ENCODE assay signal across 18 cellular contexts in the genomic region with DNA sequence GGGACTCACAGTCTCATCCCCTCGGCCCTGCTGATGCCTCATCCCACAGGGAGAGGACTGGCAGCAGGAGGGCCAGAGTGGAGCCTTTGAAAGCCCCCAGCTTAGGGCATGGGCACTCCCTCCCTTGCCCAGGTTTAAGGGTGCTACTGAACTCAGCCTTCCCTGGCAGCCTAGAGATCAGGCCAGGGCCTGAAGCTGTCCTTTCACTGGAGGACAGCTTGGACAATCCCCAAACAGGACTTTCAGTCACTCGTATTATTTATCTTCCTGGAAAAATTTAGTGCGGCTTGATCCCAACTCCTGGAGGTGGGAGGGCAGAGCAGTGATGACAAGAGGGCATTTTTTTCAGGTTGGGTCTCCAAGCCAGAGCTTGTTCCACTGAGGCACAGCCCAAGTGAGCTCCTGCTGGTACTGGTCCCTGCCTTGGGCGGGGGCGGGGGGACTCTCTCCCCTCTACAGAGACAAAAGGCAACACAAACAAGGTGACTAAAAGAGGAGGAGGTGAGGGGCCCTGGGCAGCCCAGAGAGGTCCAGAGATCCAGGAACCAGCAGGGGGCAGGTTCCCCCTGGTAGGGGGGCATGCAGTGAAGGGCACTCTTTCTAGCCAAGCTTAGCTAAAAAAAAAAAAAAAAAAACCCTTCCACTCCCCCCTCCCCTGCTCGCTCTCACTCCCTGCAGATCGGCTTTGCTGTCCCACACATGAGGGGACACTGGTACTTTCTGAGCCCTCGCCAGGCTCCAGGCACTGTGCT. TPM values are rescaled to one million over a fixed set of nuclear protein-coding genes. Genes with fewer than 3 reads are reported as not detected.
DNase-seq lines count a peak whose midpoint lies in the region; ATAC-seq and TF ChIP-seq lines count a peak whose summit lies in the region.
"Had no signal": no experiment of that assay in that cellular context is flagged by ENCODE, and none has a peak within 500 bp of the region (broad histone marks: within the 10 kb centered on the region; RNA-seq: fewer than 3 reads in every experiment).

No MANE protein-coding gene starts in this region.

- H3K4me1 ChIP-seq in OCI-LY1 (ENCODE audit: insufficient read depth, low read length, severe bottlenecking) (peaks cover 10% of the 10 kb centered on the region), endodermal cell (ENCODE audit: control insufficient read depth, insufficient read depth, low read length) (peaks cover 6% of the 10 kb centered on the region)

- H3K36me3 ChIP-seq in OCI-LY1 (ENCODE audit: insufficient read depth, low read length): no peaks in the 10 kb centered on the region
- H3K36me3 ChIP-seq in endodermal cell (ENCODE audit: control insufficient read depth, insufficient read depth, low read length): no peaks in the 10 kb centered on the region

- no peaks in the 10 kb centered on the region for H4K20me1 ChIP-seq in OCI-LY1 (ENCODE audit: insufficient read depth, low read length)

- H3K9me3 ChIP-seq in OCI-LY1 (ENCODE audit: low read length) (no peaks in the 10 kb centered on the region), endodermal cell (ENCODE audit: control insufficient read depth, low read length) (no peaks in the 10 kb centered on the region)
- H3K9me3 ChIP-seq: SK-N-SH had no signal

- H3F3A ChIP-seq in OCI-LY1 (ENCODE audit: insufficient read depth, low read length): no peaks in the 10 kb centered on the region

- H3K79me2 ChIP-seq in OCI-LY1 (ENCODE audit: insufficient read depth, low read length): no peaks in the 10 kb centered on the region

- H3K27ac Mint-ChIP-seq in endodermal cell (no peak overlapping the region), progenitor cell of endocrine pancreas (no peak overlapping the region)
- H3K27ac Mint-ChIP-seq in stimulated activated memory B cell treated with anti-CD40 and anti-IgM and Interleukin-4, amounts not matched to agents 10 μg/mL and 1 μg/mL and 100 μg/mL, for 72 hours: no peak overlapping the region

- no peak overlapping the region for H3K4me2 ChIP-seq in OCI-LY1 (ENCODE audit: low read length)
- H3K4me2 ChIP-seq: SK-N-SH had no signal

- ATAC-seq in stimulated activated memory B cell treated with anti-CD40 and anti-IgM and Interleukin-4, amounts not matched to agents 10 μg/mL and 1 μg/mL and 100 μg/mL, for 72 hours: no peak
- no peak for ATAC-seq in HG03025 (IDR thresholded peaks at IDR 0.05; ENCODE audit: low FRiP score, unreplicated experiment)

- H3K9ac ChIP-seq in OCI-LY1 (ENCODE audit: low read length): no peak overlapping the region
- no peak overlapping the region for H3K9ac ChIP-seq in endodermal cell (ENCODE audit: extremely low read depth, low read length, poor library complexity, severe bottlenecking)
- H3K9ac ChIP-seq: SK-N-SH had no signal

- H3K4me3 Mint-ChIP-seq in endodermal cell (no peak overlapping the region), progenitor cell of endocrine pancreas (ENCODE audit: low read depth) (no peak overlapping the region)
- H3K4me3 Mint-ChIP-seq in stimulated activated memory B cell treated with anti-CD40 and anti-IgM and Interleukin-4, amounts not matched to agents 10 μg/mL and 1 μg/mL and 100 μg/mL, for 72 hours: no peak overlapping the region

- H3K27me3 Mint-ChIP-seq in endodermal cell (ENCODE audit: insufficient read depth) (peaks cover 42% of the 10 kb centered on the region), progenitor cell of endocrine pancreas (peaks cover 71% of the 10 kb centered on the region)
- H3K27me3 Mint-ChIP-seq in stimulated activated memory B cell treated with anti-CD40 and anti-IgM and Interleukin-4, amounts not matched to agents 10 μg/mL and 1 μg/mL and 100 μg/mL, for 72 hours: peaks cover 21% of the 10 kb centered on the region

- no peak overlapping the region for H3K4me3 ChIP-seq in OCI-LY1 (ENCODE audit: low read depth, low read length, poor library complexity, severe bottlenecking)
- H3K4me3 ChIP-seq in endodermal cell (ENCODE audit: low read length): no peak overlapping the region

- TF ChIP-seq CTCF in GM12872 (IDR thresholded peaks at IDR 0.05; ENCODE audit: insufficient read depth, low read depth, low read length) (peak; percentile 18; the same call in 1 of the 3 replicates), OCI-LY1 (IDR thresholded peaks at IDR 0.05; ENCODE audit: low read length) (peak; percentile 19; the same call in 1 of the 2 replicates), endodermal cell (conservative IDR thresholded peaks at IDR 0.05) (peak; percentile 19), progenitor cell of endocrine pancreas (IDR thresholded peaks at IDR 0.05; ENCODE audit: unreplicated experiment) (peak; percentile 12)

- no peaks in the 10 kb centered on the region for H3K9me2 ChIP-seq in OCI-LY1 (ENCODE audit: low read depth, low read length)
- H3K9me2 ChIP-seq: SK-N-SH had no signal

- H3K27ac ChIP-seq in OCI-LY1 (ENCODE audit: low read depth, low read length, poor library complexity, severe bottlenecking): no peak overlapping the region
- no peak overlapping the region for H3K27ac ChIP-seq in endodermal cell (ENCODE audit: low read depth, low read length)

- DNase-seq in endodermal cell: peak; percentile 62
- no peak for DNase-seq in progenitor cell of endocrine pancreas (ENCODE audit: low spot score, unreplicated experiment)
- no peak for DNase-seq in NCI-H2196 treated with DMSO at 0.1 percent for 48 hours (lab: John Stamatoyannopoulos, UW; ENCODE audit: unreplicated experiment)
- DNase-seq: COR-L47, GOT3, KBM-7, NCI-H1048, NCI-H146, NCI-H2081, NCI-H524, SHP77, SK-N-SH had no signal

- WGBS in endodermal cell (ENCODE audit: insufficient coverage in 1 of 2, insufficient read length in 1 of 2), 2 experiments: 77% methylated on average over 6 to 8 of the region's 8 CpGs

- H2AFZ ChIP-seq in OCI-LY1 (ENCODE audit: low read length): no peak overlapping the region

- H3K36me3 Mint-ChIP-seq in endodermal cell (ENCODE audit: low read depth): no peaks in the 10 kb centered on the region
- H3K36me3 Mint-ChIP-seq in progenitor cell of endocrine pancreas (ENCODE audit: insufficient read depth): no peaks in the 10 kb centered on the region
- no peaks in the 10 kb centered on the region for H3K36me3 Mint-ChIP-seq in stimulated activated memory B cell treated with anti-CD40 and anti-IgM and Interleukin-4, amounts not matched to agents 10 μg/mL and 1 μg/mL and 100 μg/mL, for 72 hours

- H3K27me3 ChIP-seq in OCI-LY1 (ENCODE audit: insufficient read depth, low read length) (no peaks in the 10 kb centered on the region; the same call in 1 of the 2 replicates), endodermal cell (ENCODE audit: control insufficient read depth, insufficient read depth, low read length, poor library complexity, severe bottlenecking) (peaks cover 38% of the 10 kb centered on the region)

- H3K4me1 Mint-ChIP-seq in endodermal cell (peaks cover 19% of the 10 kb centered on the region), progenitor cell of endocrine pancreas (ENCODE audit: low read depth) (no peaks in the 10 kb centered on the region)
- peaks cover 17% of the 10 kb centered on the region for H3K4me1 Mint-ChIP-seq in stimulated activated memory B cell treated with anti-CD40 and anti-IgM and Interleukin-4, amounts not matched to agents 10 μg/mL and 1 μg/mL and 100 μg/mL, for 72 hours

- H3K9me3 Mint-ChIP-seq in endodermal cell (no peaks in the 10 kb centered on the region), progenitor cell of endocrine pancreas (ENCODE audit: low read depth) (no peaks in the 10 kb centered on the region)
- H3K9me3 Mint-ChIP-seq in stimulated activated memory B cell treated with anti-CD40 and anti-IgM and Interleukin-4, amounts not matched to agents 10 μg/mL and 1 μg/mL and 100 μg/mL, for 72 hours: no peaks in the 10 kb centered on the region

RNA-seq across cellular contexts. Expression of a gene that starts 1.7 kb away (rescaled TPM):
- total RNA-seq in endodermal cell (1 to 10 TPM; 1.4 to 2.1 TPM), progenitor cell of endocrine pancreas (2.7 TPM in 2 replicates)
- polyA plus RNA-seq in endodermal cell (2013, experiment 1 of 2): 5.8 TPM
- 6.0 TPM for polyA plus RNA-seq in endodermal cell (2013, experiment 2 of 2)
- total RNA-seq: T-helper 1 cell treated with Interleukin-12 subunit alpha and Interleukin-12 subunit beta and Interleukin-4 antibody, amounts not matched to agents 30 ng/mL and 1 ng/mL, for 36 hours had no signal

RNA-seq across cellular contexts. Expression of a gene that starts 16.0 kb away (rescaled TPM):
- under 1 TPM; 0.38 to 0.48 TPM for total RNA-seq in endodermal cell
- 0.57 TPM for polyA plus RNA-seq in endodermal cell (2013, experiment 1 of 2)
- 0.58 TPM for polyA plus RNA-seq in endodermal cell (2013, experiment 2 of 2)
- 0.42 and 0.43 TPM in 2 replicates for total RNA-seq in progenitor cell of endocrine pancreas

RNA-seq across cellular contexts. Expression of a gene that starts 24.6 kb away (rescaled TPM):
- 10 to 100 TPM; 48.0 to 57.6 TPM for total RNA-seq in endodermal cell
- polyA plus RNA-seq in endodermal cell (2013, experiment 1 of 2): 45.9 TPM
- 35.1 TPM for polyA plus RNA-seq in endodermal cell (2013, experiment 2 of 2)
- 40.1 and 43.2 TPM in 2 replicates for total RNA-seq in progenitor cell of endocrine pancreas

RNA-seq across cellular contexts. Expression of a gene that starts 26.1 kb away (rescaled TPM):
- total RNA-seq in endodermal cell (under 1 TPM in 1 of 2 donors, not detected in 1; 0.22 TPM), progenitor cell of endocrine pancreas (0.16 TPM in 1 of 2 replicates, not detected in the other)
- polyA plus RNA-seq in endodermal cell (2013, experiment 1 of 2): 0.28 TPM
- polyA plus RNA-seq in endodermal cell (2013, experiment 2 of 2): not detected
- total RNA-seq: A673; T-helper 1 cell treated with Interleukin-12 subunit alpha and Interleukin-12 subunit beta and Interleukin-4 antibody, amounts not matched to agents 30 ng/mL and 1 ng/mL, for 36 hours had no signal

RNA-seq across cellular contexts. Expression of a gene that starts 46.1 kb away (rescaled TPM):
- total RNA-seq in endodermal cell: 1 to 10 TPM; 1.7 to 2.9 TPM
- polyA plus RNA-seq in endodermal cell (2013, experiment 1 of 2): 2.2 TPM
- polyA plus RNA-seq in endodermal cell (2013, experiment 2 of 2): 2.2 TPM
- total RNA-seq in progenitor cell of endocrine pancreas: 3.2 and 3.7 TPM in 2 replicates
